ENCODE assay signal across 1 cellular context in the genomic region with DNA sequence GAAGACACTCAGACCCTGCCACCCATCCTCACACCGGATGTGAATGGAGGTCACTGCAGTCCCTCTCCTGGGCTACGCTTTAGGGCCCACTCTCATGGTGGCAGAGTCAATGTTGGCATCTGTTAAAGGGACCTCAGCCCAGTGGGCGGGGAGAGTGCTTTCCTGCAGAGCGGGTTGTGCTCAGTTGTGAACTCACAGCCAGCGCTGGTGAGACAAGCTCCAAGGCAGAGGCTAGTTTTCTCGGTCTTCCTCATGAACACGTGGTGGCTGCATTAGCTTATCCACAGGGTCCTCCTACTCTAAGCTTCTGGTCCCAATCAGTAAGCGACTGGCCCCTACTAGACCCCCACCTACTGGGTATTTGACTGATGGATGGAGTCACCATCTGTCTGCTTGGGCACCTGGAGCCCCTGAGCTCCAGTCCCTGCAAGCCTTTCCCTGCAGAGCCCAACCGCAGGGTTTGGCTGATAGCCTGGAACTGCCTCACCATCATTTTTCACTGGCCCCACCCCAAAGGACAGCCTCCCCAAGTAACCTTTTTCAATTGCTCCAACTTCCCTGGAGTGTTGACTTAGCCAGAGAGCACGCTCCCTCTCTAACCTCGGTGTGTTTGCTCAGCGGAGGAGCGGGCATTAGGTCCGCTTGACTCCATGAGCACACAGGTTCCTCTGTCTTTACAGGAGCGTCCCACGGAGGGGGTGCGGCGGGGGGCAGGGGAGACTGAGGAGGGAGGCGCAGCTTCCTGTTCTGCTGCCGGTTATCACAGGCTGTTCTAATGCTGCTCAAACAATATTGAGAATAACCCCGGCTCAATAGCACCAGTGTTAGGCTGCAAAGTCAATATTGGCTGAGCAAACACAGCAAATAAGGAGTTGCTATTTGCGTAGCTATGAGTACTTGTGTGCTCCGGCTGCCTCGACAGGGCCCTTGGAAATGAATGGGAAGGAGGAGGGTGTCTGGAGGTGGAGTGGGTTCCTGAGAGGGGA.
A peak's percentile ranks its signal among the peaks of the same experiment; 100 is the strongest.
TF ChIP-seq lines count a peak whose summit lies in the region.

No MANE protein-coding gene starts in this region.

TF ChIP-seq in liver, 16 proteins besides CTCF, POLR2A, EP300 and RAD21 (continued from another document):
- TF ChIP-seq, protein P1, sequence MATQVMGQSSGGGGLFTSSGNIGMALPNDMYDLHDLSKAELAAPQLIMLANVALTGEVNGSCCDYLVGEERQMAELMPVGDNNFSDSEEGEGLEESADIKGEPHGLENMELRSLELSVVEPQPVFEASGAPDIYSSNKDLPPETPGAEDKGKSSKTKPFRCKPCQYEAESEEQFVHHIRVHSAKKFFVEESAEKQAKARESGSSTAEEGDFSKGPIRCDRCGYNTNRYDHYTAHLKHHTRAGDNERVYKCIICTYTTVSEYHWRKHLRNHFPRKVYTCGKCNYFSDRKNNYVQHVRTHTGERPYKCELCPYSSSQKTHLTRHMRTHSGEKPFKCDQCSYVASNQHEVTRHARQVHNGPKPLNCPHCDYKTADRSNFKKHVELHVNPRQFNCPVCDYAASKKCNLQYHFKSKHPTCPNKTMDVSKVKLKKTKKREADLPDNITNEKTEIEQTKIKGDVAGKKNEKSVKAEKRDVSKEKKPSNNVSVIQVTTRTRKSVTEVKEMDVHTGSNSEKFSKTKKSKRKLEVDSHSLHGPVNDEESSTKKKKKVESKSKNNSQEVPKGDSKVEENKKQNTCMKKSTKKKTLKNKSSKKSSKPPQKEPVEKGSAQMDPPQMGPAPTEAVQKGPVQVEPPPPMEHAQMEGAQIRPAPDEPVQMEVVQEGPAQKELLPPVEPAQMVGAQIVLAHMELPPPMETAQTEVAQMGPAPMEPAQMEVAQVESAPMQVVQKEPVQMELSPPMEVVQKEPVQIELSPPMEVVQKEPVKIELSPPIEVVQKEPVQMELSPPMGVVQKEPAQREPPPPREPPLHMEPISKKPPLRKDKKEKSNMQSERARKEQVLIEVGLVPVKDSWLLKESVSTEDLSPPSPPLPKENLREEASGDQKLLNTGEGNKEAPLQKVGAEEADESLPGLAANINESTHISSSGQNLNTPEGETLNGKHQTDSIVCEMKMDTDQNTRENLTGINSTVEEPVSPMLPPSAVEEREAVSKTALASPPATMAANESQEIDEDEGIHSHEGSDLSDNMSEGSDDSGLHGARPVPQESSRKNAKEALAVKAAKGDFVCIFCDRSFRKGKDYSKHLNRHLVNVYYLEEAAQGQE (IDR thresholded peaks at IDR 0.05): peak; percentile 35
- TF ChIP-seq RXRA (IDR thresholded peaks at IDR 0.05) (peak; percentile 77 to 92), FOXA1 (IDR thresholded peaks at IDR 0.05) (peak; percentile 97), SP1 (IDR thresholded peaks at IDR 0.05) (peak; percentile 71), YY1 (IDR thresholded peaks at IDR 0.05) (peak; percentile 74), TAF1 (conservative IDR thresholded peaks at IDR 0.05) (no peak), HNF4A (conservative IDR thresholded peaks at IDR 0.05) (peak; percentile 61 to 76)
